ENCODE assay signal across 10 cellular contexts in the genomic region with DNA sequence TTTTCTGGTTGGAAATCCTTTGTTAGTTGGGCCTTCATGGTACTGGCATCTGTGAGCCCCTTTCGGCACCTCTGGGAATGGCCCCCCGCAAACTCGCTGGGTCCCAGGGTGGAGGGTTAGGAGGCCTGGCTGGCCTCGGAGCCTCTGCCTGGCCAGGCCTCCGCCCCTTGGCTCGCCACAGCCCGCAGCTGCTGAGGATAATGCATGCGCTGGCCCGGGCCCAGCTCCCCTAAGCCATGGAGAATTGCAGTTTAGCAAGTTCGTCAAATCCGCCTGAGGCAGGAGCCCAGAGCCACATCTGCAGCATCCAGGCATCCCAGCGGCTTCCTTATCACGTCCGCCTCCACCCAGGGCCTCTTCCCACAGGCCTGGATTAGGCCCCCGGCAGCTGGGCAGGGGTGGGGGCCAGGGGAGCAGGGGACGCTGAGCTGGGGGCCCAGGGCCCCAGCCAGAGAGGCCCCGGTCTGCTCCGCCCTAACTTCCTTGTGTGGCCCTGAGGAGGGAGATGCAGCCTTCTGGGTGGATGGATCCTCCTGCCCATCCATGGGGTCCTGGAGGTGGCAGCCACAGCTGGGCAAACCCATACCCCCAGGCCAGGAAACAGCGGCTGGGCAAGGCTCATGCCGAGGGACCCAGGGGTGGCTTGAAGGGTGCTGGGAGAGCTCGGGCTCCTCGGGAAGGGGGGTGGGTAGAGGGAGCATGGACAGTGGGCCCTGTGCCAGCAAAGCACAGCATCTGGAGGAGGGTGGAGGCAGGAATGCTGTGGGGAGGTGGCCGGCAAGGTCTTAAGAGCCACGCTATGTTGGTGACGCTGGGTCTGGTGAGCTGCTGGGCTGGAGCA. TPM values are rescaled to one million over a fixed set of nuclear protein-coding genes. Genes with fewer than 3 reads are reported as not detected.
DNase-seq lines count a peak whose midpoint lies in the region; ATAC-seq and TF ChIP-seq lines count a peak whose summit lies in the region.
"Had no signal": no experiment of that assay in that cellular context is flagged by ENCODE, and none has a peak within 500 bp of the region (broad histone marks: within the 10 kb centered on the region; RNA-seq: fewer than 3 reads in every experiment).

No MANE protein-coding gene starts in this region.

- TF ChIP-seq CTCF in foreskin keratinocyte (conservative IDR thresholded peaks at IDR 0.05) = no peak

- DNase-seq in GM03348 (ENCODE audit: low spot score) (peak; percentile 36), RPMI8226 (peak; percentile 74), foreskin keratinocyte (no peak), pons (ENCODE audit: low spot score) (peak; percentile 26), NAMALWA (ENCODE audit: low spot score) (no peak), NCI-H748 (lab: John Stamatoyannopoulos, UW; ENCODE audit: unreplicated experiment) (no peak)
- no peak for DNase-seq in effector CD8-positive, alpha-beta T cell (lab: John Stamatoyannopoulos, UW)
- DNase-seq: PC-3; stimulated activated naive CD4-positive, alpha-beta T cell had no signal

- H3K27ac ChIP-seq in foreskin keratinocyte = no peak overlapping the region

- peaks cover 7% of the 10 kb centered on the region for H3K4me1 ChIP-seq in foreskin keratinocyte

- H3K27me3 ChIP-seq in foreskin keratinocyte = peaks cover 20% of the 10 kb centered on the region

- ATAC-seq in foreskin keratinocyte = peak; percentile 72
- no peak for ATAC-seq in GM18520 (IDR thresholded peaks at IDR 0.05; ENCODE audit: unreplicated experiment)
- ATAC-seq: PC-3 had no signal

RNA-seq across cellular contexts. Expression of a gene that starts 48.5 kb away (rescaled TPM):
- not detected in 2 replicates for total RNA-seq in foreskin keratinocyte
- not detected in 2 replicates for polyA plus RNA-seq in foreskin keratinocyte
- total RNA-seq: PC-3 had no signal

Comparison
In these comparisons a context has a peak if more than half of its experiments do, and no peak if none do; other contexts are left out.
1. DNase-seq: peak in GM03348 (single experiment), RPMI8226 (single experiment) and pons (single experiment); none in foreskin keratinocyte (0 of 2), effector CD8-positive, alpha-beta T cell (single experiment), NAMALWA (single experiment) and NCI-H748 (single experiment).